1 cellular context compared by ENCODE assay signal in the genomic region with DNA sequence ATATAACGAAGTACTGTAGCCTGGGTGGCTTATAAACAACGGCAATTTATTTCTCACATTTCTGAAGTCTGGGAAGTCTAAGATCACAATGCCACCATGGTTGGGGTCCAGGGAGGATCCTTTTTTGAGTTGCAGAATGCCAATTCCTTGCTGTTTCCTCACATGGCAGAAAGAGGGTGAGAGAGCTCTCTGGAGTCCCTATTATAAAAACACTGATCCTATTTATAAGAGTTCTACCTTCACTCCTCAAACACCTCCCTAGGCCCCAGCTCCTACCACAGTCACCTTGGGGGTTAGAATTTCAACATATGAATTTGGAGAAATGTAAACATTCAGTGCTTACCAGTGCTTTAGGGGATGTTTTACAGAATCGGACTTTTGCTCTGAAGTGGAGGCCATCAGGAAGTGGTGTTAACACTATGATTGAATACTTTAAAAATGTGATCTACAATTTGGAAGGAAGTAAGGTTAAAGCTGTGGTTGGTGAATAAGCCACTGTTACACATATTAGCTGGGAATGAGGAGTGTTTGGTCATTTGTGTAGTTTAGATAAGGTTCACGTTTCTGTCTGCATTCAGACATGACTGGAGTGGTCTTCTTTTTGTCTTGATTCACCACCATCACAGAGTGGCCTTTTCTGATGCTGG.
TF ChIP-seq lines count a peak whose summit lies in the region.

No MANE protein-coding gene starts in this region.

TF ChIP-seq in HepG2, 621 proteins besides CTCF, POLR2A, EP300 and RAD21 (continued from another document):
- TF ChIP-seq HMG20A (CRISPR knock-in tag; IDR thresholded peaks at IDR 0.05; ENCODE audit: borderline replicate concordance) (peak; percentile 77; the same call in 1 of the 2 replicates), KLF12 (CRISPR knock-in tag; IDR thresholded peaks at IDR 0.05; ENCODE audit: borderline replicate concordance) (0 out of 2 replicates have a peak, but pooled peaks have one; percentile 58), NR2F2 (IDR thresholded peaks at IDR 0.05; ENCODE audit: borderline replicate concordance, low read depth) (peak; percentile 74; the same call in 1 of the 2 replicates), ETV5 (CRISPR knock-in tag; IDR thresholded peaks at IDR 0.05; ENCODE audit: borderline replicate concordance) (peak; percentile 83; the same call in 1 of the 2 replicates), ATF3 (CRISPR knock-in tag; IDR thresholded peaks at IDR 0.05) (peak; percentile 37), SNAPC2 (CRISPR knock-in tag; IDR thresholded peaks at IDR 0.05) (peak; percentile 64; the same call in 1 of the 2 replicates), TBX2 (CRISPR knock-in tag; IDR thresholded peaks at IDR 0.05; ENCODE audit: borderline replicate concordance) (peak; percentile 96), ZNF800 (CRISPR knock-in tag; IDR thresholded peaks at IDR 0.05) (0 out of 2 replicates have a peak, but pooled peaks have one; percentile 34), JUN (CRISPR knock-in tag; IDR thresholded peaks at IDR 0.05) (0 out of 2 replicates have a peak, but pooled peaks have one; percentile 62), ZNF235 (CRISPR knock-in tag; IDR thresholded peaks at IDR 0.05; ENCODE audit: borderline replicate concordance) (no peak), BRCA1 (CRISPR knock-in tag; IDR thresholded peaks at IDR 0.05) (0 out of 2 replicates have a peak, but pooled peaks have one; percentile 63), ZNF550 (CRISPR knock-in tag; IDR thresholded peaks at IDR 0.05; ENCODE audit: borderline replicate concordance) (no peak), MAF1 (CRISPR knock-in tag; IDR thresholded peaks at IDR 0.05; ENCODE audit: borderline replicate concordance) (0 out of 2 replicates have a peak, but pooled peaks have one; percentile 43), NFYB (CRISPR knock-in tag; IDR thresholded peaks at IDR 0.05) (0 out of 2 replicates have a peak, but pooled peaks have one; percentile 12), FOXK1 (CRISPR knock-in tag; IDR thresholded peaks at IDR 0.05; ENCODE audit: borderline replicate concordance, low read depth) (0 out of 2 replicates have a peak, but pooled peaks have one; percentile 39), ATF1 (CRISPR knock-in tag; IDR thresholded peaks at IDR 0.05) (no peak; the same call in 1 of the 2 replicates), ERF (CRISPR knock-in tag; IDR thresholded peaks at IDR 0.05) (peak; percentile 46), FOXJ3 (CRISPR knock-in tag; IDR thresholded peaks at IDR 0.05; ENCODE audit: borderline replicate concordance) (peak; percentile 82), ZMYM3 (CRISPR knock-in tag; IDR thresholded peaks at IDR 0.05) (peak; percentile 23)
